In the genomic region with DNA sequence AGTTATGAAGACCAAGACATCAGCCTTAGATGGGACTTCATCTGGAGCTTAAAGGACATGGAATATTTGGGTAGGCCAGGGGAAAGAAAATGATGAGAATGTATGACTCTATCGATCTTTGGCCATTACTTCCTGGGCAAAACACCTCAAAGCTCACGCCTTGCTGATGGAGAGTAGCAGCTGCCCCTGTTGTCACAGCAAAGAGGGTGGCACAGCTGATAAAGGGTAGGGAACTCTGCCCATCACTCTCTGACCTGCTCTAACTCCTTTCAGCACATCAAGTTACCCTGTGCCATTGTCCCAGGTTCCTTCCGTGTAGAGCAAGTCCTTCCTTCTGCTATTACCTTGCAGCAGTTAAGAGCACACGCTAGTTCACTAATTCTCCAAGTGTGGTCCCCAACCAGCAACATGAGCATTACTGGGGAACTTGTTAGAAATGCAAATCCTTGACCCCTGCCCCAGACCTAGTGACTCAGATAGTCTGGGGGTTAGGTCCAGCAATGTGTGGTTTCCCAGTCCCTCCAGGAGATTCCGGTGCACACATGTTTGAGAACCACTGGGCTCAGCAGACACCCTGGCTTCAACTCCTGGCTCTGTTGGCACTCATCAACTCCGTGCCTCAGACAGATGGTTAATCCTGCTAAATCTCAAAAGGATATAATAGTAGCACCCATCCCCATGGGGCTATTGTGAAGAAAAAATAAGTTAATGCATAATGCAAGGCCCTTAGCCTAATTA, we compare ENCODE assay signal across 1 cellular context.
TF ChIP-seq lines count a peak whose summit lies in the region.

No MANE protein-coding gene starts in this region.

TF ChIP-seq in H1, 55 proteins besides CTCF, POLR2A, EP300 and RAD21:
- no peak for TF ChIP-seq HDAC2 (IDR thresholded peaks at IDR 0.05; ENCODE audit: borderline replicate concordance in 1 of 2, low read depth in 2 of 2, low read length in 2 of 2)
- TF ChIP-seq JUN (IDR thresholded peaks at IDR 0.05; ENCODE audit: low read depth, low read length) = no peak
- TF ChIP-seq, protein P1, sequence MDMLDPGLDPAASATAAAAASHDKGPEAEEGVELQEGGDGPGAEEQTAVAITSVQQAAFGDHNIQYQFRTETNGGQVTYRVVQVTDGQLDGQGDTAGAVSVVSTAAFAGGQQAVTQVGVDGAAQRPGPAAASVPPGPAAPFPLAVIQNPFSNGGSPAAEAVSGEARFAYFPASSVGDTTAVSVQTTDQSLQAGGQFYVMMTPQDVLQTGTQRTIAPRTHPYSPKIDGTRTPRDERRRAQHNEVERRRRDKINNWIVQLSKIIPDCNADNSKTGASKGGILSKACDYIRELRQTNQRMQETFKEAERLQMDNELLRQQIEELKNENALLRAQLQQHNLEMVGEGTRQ (IDR thresholded peaks at IDR 0.05; ENCODE audit: low read length) = no peak
- TF ChIP-seq SP1 (IDR thresholded peaks at IDR 0.05; ENCODE audit: low read depth, low read length) = no peak
- TF ChIP-seq, protein P2, sequence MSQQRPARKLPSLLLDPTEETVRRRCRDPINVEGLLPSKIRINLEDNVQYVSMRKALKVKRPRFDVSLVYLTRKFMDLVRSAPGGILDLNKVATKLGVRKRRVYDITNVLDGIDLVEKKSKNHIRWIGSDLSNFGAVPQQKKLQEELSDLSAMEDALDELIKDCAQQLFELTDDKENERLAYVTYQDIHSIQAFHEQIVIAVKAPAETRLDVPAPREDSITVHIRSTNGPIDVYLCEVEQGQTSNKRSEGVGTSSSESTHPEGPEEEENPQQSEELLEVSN (IDR thresholded peaks at IDR 0.05) = no peak
- TF ChIP-seq CBX5 (IDR thresholded peaks at IDR 0.05; ENCODE audit: low read depth, low read length) = no peak
- TF ChIP-seq, protein P3, sequence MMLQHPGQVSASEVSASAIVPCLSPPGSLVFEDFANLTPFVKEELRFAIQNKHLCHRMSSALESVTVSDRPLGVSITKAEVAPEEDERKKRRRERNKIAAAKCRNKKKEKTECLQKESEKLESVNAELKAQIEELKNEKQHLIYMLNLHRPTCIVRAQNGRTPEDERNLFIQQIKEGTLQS (IDR thresholded peaks at IDR 0.05; ENCODE audit: insufficient read depth, low read depth, low read length) = no peak
- no peak for TF ChIP-seq SIN3A (conservative IDR thresholded peaks at IDR 0.05 in 1 of 2, IDR thresholded peaks at IDR 0.05 in 1 of 2; ENCODE audit: low read depth in 1 of 2, low read length in 2 of 2)
- TF ChIP-seq HDAC6 (IDR thresholded peaks at IDR 0.05; ENCODE audit: low read depth, low read length) = no peak
- TF ChIP-seq CREB1 (IDR thresholded peaks at IDR 0.05) = no peak
